10 cellular contexts compared by ENCODE assay signal in the genomic region with DNA sequence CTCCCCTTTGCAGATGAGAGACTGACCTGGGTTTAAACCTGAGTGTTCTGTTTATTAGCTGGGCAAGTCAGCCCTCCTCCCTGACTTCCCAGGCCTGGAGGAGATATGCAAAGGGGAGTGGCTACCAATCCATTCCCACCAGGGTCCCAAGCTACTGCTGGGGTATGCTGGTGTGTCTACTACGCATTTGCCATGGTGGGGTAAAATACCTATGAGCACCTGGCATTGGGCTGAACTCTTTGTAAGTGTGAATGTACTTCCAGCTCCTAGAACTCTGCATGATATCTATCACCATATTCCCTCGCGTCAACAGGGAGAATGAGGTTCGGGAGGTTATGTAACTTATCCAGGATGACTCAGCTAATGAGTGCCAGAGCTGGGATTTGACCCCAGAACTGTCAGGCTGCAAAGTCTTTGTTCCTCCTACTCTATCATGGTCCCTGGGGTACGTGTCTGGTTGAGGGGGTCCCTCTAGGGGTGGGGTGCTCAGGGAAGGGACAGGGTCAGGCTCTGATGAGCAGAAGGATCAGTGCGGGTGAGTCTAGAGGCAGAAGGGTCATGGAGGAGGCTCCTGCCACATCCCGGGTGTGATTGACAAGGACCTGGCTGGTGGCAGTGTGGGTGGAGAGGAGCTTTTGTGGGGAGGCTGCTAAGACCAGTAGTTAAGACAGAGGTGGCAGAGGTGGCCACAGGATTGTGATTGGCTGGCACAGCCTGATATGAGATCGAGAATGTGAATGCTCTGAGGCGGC. TPM values are rescaled to one million over a fixed set of nuclear protein-coding genes. Genes with fewer than 3 reads are reported as not detected.
A peak's percentile ranks its signal among the peaks of the same experiment; 100 is the strongest.
DNase-seq lines count a peak whose midpoint lies in the region; ATAC-seq and TF ChIP-seq lines count a peak whose summit lies in the region.
"Had no signal": no experiment of that assay in that cellular context is flagged by ENCODE, and none has a peak within 500 bp of the region (broad histone marks: within the 10 kb centered on the region; RNA-seq: fewer than 3 reads in every experiment).

No MANE protein-coding gene starts in this region.

- TF ChIP-seq CTCF in fibroblast of mammary gland (conservative IDR thresholded peaks at IDR 0.05; ENCODE audit: control insufficient read depth, insufficient read depth, low read depth, low read length) (no peak), omental fat pad (IDR thresholded peaks at IDR 0.05) (no peak)

- H3K4me3 ChIP-seq in fibroblast of mammary gland (ENCODE audit: control insufficient read depth, low read depth, low read length), result no peak overlapping the region

- ATAC-seq in omental fat pad (ENCODE audit: low FRiP score), result peak; percentile 68
- ATAC-seq in HG03135 (IDR thresholded peaks at IDR 0.05; ENCODE audit: unreplicated experiment), result no peak
- no peak for ATAC-seq in HG03457 (IDR thresholded peaks at IDR 0.05; ENCODE audit: unreplicated experiment)
- no peak for ATAC-seq in GM19463 (IDR thresholded peaks at IDR 0.05; ENCODE audit: unreplicated experiment)

- DNase-seq in EL (peak; percentile 63), NCI-H69 (lab: John Stamatoyannopoulos, UW) (peak; percentile 62), fibroblast of mammary gland (ENCODE audit: low read depth) (peak; percentile 78), omental fat pad (ENCODE audit: low spot score) (no peak), midbrain (lab: John Stamatoyannopoulos, UW) (no peak)
- DNase-seq: DND-41, NCI-H2029 treated with DMSO at 0.1 percent for 48 hours had no signal

RNA-seq across cellular contexts. Expression of a gene that starts 16.7 kb away (rescaled TPM):
- total RNA-seq in omental fat pad, result 10 to 100 TPM; 33.8 to 88.1 (median 68.6) TPM

RNA-seq across cellular contexts. Expression of a gene that starts 17.0 kb away (rescaled TPM):
- not detected for total RNA-seq in omental fat pad

RNA-seq across cellular contexts. Expression of a gene that starts 19.5 kb away (rescaled TPM):
- total RNA-seq in omental fat pad, result 10 to 100 TPM; 14.7 to 29.8 (median 20.8) TPM

RNA-seq across cellular contexts. Expression of a gene that starts 31.5 kb away (rescaled TPM):
- 10 to 100 TPM; 35.3 to 74.7 (median 52.2) TPM for total RNA-seq in omental fat pad

RNA-seq across cellular contexts. Expression of a gene that starts 51.2 kb away (rescaled TPM):
- 10 to 100 TPM in 1 of 4 donors, not detected in 3; 19.3 TPM for total RNA-seq in omental fat pad

Comparison
In these comparisons a context has a peak if more than half of its experiments do, and no peak if none do; other contexts are left out.
1. DNase-seq: peak in EL (single experiment), NCI-H69 (single experiment) and fibroblast of mammary gland (single experiment); none in omental fat pad (single experiment) and midbrain (single experiment).